ENCODE assay signal across 8 cellular contexts in genomic region chr21:17925900-17926299, GRCh38.
DNase-seq lines count a peak whose midpoint lies in the region; ATAC-seq and TF ChIP-seq lines count a peak whose summit lies in the region.

No MANE protein-coding gene starts in this region.

- H3K4me3 Mint-ChIP-seq in HFFc6 = no peak overlapping the region

- peak; percentile 70; the same call in 1 of the 2 replicates for TF ChIP-seq CTCF in HFFc6 (IDR thresholded peaks at IDR 0.05)

- ATAC-seq in HG02970 (IDR thresholded peaks at IDR 0.05; ENCODE audit: low FRiP score, unreplicated experiment) (no peak), HG03520 (IDR thresholded peaks at IDR 0.05; ENCODE audit: unreplicated experiment) (no peak)

- H3K36me3 Mint-ChIP-seq in HFFc6 (ENCODE audit: low read depth) = no peaks in the 10 kb centered on the region

- no peak overlapping the region for H3K27ac Mint-ChIP-seq in HFFc6

- H3K4me1 Mint-ChIP-seq in HFFc6 (ENCODE audit: low read depth) = peaks cover 11% of the 10 kb centered on the region

- in situ Hi-C loops in ACHN (cut with HindIII; ENCODE audit: low pct_ligation_motif_present, low pct_unique_long_range_greater_than_20kb, low sequenced_read_pairs) = no loop called here

- peaks cover 10% of the 10 kb centered on the region; the same call in 1 of the 2 replicates for H3K27me3 Mint-ChIP-seq in HFFc6 (ENCODE audit: insufficient read depth)

- H3K9me3 Mint-ChIP-seq in HFFc6 = no peaks in the 10 kb centered on the region

- DNase-seq in ACHN (peak; percentile 14), HFFc6 (peak; percentile 7), RKO (ENCODE audit: low spot score) (peak; percentile 61), foreskin melanocyte (peak; percentile 29), dedifferentiated amniotic fluid mesenchymal stem cell (ENCODE audit: extremely low spot score) (no peak)
- no peak for DNase-seq in activated CD4-positive, alpha-beta T cell treated with anti-CD3 and anti-CD28 coated beads for 48 hours

Comparison
In these comparisons a context has a peak if more than half of its experiments do, and no peak if none do; other contexts are left out.
1. DNase-seq: peak in ACHN (single experiment), HFFc6 (single experiment), RKO (single experiment) and foreskin melanocyte (single experiment); none in dedifferentiated amniotic fluid mesenchymal stem cell (single experiment) and activated CD4-positive, alpha-beta T cell treated with anti-CD3 and anti-CD28 coated beads for 48 hours (single experiment).